2 cellular contexts compared by ENCODE assay signal in the genomic region with DNA sequence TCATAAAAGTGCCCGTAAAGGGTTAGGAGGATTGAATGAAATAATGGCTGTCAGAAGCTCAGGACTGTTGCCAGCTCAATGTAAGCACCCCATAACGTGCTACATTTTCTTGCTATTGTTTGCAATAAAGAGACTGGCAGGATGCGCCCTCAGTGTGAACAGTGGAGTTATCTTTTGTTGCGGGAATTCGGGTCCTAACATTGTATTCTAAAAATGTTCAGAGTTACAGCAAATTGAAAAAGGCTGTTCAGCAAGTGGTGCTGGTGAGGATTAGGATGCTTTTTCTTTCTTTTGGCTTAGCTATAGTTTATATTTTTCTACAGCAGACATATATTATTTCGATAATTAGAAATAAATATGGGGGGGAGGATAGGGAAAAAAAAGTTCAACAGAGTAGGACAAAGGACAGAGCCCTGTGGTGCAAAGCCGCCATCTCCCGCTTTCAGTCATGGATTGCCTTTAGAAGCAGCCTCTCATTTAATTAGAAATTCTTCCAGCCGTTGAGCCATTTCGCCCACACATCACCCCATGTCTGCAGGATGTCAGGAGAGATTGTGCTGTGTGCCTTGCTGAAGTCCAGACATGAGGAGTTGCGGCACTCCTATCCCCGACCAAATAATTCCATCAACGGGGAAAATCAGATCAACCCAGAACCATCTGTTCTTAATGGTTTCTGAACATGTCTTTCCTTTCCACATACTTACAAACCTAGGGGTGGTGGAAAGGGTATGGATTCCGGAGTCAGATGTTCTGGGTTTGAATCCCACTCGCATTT.
TF ChIP-seq lines count a peak whose summit lies in the region.

No MANE protein-coding gene starts in this region.

TF ChIP-seq in SK-N-SH, 30 proteins besides CTCF, POLR2A, EP300 and RAD21:
- no peak for TF ChIP-seq ELF1 (IDR thresholded peaks at IDR 0.05)
- TF ChIP-seq, protein P1, sequence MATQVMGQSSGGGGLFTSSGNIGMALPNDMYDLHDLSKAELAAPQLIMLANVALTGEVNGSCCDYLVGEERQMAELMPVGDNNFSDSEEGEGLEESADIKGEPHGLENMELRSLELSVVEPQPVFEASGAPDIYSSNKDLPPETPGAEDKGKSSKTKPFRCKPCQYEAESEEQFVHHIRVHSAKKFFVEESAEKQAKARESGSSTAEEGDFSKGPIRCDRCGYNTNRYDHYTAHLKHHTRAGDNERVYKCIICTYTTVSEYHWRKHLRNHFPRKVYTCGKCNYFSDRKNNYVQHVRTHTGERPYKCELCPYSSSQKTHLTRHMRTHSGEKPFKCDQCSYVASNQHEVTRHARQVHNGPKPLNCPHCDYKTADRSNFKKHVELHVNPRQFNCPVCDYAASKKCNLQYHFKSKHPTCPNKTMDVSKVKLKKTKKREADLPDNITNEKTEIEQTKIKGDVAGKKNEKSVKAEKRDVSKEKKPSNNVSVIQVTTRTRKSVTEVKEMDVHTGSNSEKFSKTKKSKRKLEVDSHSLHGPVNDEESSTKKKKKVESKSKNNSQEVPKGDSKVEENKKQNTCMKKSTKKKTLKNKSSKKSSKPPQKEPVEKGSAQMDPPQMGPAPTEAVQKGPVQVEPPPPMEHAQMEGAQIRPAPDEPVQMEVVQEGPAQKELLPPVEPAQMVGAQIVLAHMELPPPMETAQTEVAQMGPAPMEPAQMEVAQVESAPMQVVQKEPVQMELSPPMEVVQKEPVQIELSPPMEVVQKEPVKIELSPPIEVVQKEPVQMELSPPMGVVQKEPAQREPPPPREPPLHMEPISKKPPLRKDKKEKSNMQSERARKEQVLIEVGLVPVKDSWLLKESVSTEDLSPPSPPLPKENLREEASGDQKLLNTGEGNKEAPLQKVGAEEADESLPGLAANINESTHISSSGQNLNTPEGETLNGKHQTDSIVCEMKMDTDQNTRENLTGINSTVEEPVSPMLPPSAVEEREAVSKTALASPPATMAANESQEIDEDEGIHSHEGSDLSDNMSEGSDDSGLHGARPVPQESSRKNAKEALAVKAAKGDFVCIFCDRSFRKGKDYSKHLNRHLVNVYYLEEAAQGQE (IDR thresholded peaks at IDR 0.05; ENCODE audit: low read depth, low read length): peak; percentile 55; the same call in 1 of the 2 replicates
- TF ChIP-seq CHD2 (IDR thresholded peaks at IDR 0.05; ENCODE audit: low read length, partially characterized antibody): peak; percentile 91
- TF ChIP-seq POLR2AphosphoS5 (IDR thresholded peaks at IDR 0.05; ENCODE audit: low read depth, low read length): 0 out of 2 replicates have a peak, but pooled peaks have one; percentile 19
- peak; percentile 86 for TF ChIP-seq MXI1 (IDR thresholded peaks at IDR 0.05; ENCODE audit: low read depth, low read length)
- TF ChIP-seq TCF12 (IDR thresholded peaks at IDR 0.05): peak; percentile 51
- TF ChIP-seq RCOR1 (IDR thresholded peaks at IDR 0.05; ENCODE audit: low read length): peak; percentile 99
- no peak for TF ChIP-seq TEAD4 (IDR thresholded peaks at IDR 0.05; ENCODE audit: borderline replicate concordance, insufficient read depth)
- TF ChIP-seq EZH2phosphoT487 (IDR thresholded peaks at IDR 0.05; ENCODE audit: borderline replicate concordance, low read depth): no peak
- TF ChIP-seq NRF1 (IDR thresholded peaks at IDR 0.05; ENCODE audit: low read depth, low read length): no peak
- 0 out of 2 replicates have a peak, but pooled peaks have one; percentile 43 for TF ChIP-seq FOXJ3 (CRISPR knock-in tag; IDR thresholded peaks at IDR 0.05)
- peak; percentile 70 for TF ChIP-seq GATA2 (CRISPR knock-in tag; IDR thresholded peaks at IDR 0.05)
- TF ChIP-seq FOSL2 (IDR thresholded peaks at IDR 0.05; ENCODE audit: borderline replicate concordance, low read depth): no peak

TF ChIP-seq in H1, 55 proteins besides CTCF, POLR2A, EP300 and RAD21:
- TF ChIP-seq BRCA1 (IDR thresholded peaks at IDR 0.05; ENCODE audit: low read depth, low read length) (no peak), TCF12 (IDR thresholded peaks at IDR 0.05; ENCODE audit: low read depth, low read length) (no peak), RXRA (IDR thresholded peaks at IDR 0.05; ENCODE audit: insufficient read depth, low read depth, low read length) (no peak), RNF2 (IDR thresholded peaks at IDR 0.05; ENCODE audit: borderline replicate concordance, low read depth, low read length, missing control alignments, poor library complexity, severe bottlenecking) (no peak), ASH2L (IDR thresholded peaks at IDR 0.05; ENCODE audit: low read length) (no peak), ZNF274 (IDR thresholded peaks at IDR 0.05; ENCODE audit: borderline replicate concordance, extremely low read depth, low read length) (no peak), NANOG (IDR thresholded peaks at IDR 0.05; ENCODE audit: insufficient read depth, low read depth, low read length, poor library complexity, severe bottlenecking) (no peak), GABPA (IDR thresholded peaks at IDR 0.05; ENCODE audit: borderline replicate concordance, insufficient read depth, low read length) (no peak)
- TF ChIP-seq, protein P2, sequence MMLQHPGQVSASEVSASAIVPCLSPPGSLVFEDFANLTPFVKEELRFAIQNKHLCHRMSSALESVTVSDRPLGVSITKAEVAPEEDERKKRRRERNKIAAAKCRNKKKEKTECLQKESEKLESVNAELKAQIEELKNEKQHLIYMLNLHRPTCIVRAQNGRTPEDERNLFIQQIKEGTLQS (IDR thresholded peaks at IDR 0.05; ENCODE audit: insufficient read depth, low read depth, low read length): no peak
- TF ChIP-seq, protein P3, sequence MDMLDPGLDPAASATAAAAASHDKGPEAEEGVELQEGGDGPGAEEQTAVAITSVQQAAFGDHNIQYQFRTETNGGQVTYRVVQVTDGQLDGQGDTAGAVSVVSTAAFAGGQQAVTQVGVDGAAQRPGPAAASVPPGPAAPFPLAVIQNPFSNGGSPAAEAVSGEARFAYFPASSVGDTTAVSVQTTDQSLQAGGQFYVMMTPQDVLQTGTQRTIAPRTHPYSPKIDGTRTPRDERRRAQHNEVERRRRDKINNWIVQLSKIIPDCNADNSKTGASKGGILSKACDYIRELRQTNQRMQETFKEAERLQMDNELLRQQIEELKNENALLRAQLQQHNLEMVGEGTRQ (IDR thresholded peaks at IDR 0.05; ENCODE audit: low read length): no peak
